In genomic region chr13:46050771-46051170, GRCh38 we compare ENCODE assay signal across 2 cellular contexts.
TF ChIP-seq lines count a peak whose summit lies in the region.

No MANE protein-coding gene starts in this region.

TF ChIP-seq in SK-N-SH, 30 proteins besides CTCF, POLR2A, EP300 and RAD21 (continued from another document):
- TF ChIP-seq, protein P1, sequence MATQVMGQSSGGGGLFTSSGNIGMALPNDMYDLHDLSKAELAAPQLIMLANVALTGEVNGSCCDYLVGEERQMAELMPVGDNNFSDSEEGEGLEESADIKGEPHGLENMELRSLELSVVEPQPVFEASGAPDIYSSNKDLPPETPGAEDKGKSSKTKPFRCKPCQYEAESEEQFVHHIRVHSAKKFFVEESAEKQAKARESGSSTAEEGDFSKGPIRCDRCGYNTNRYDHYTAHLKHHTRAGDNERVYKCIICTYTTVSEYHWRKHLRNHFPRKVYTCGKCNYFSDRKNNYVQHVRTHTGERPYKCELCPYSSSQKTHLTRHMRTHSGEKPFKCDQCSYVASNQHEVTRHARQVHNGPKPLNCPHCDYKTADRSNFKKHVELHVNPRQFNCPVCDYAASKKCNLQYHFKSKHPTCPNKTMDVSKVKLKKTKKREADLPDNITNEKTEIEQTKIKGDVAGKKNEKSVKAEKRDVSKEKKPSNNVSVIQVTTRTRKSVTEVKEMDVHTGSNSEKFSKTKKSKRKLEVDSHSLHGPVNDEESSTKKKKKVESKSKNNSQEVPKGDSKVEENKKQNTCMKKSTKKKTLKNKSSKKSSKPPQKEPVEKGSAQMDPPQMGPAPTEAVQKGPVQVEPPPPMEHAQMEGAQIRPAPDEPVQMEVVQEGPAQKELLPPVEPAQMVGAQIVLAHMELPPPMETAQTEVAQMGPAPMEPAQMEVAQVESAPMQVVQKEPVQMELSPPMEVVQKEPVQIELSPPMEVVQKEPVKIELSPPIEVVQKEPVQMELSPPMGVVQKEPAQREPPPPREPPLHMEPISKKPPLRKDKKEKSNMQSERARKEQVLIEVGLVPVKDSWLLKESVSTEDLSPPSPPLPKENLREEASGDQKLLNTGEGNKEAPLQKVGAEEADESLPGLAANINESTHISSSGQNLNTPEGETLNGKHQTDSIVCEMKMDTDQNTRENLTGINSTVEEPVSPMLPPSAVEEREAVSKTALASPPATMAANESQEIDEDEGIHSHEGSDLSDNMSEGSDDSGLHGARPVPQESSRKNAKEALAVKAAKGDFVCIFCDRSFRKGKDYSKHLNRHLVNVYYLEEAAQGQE (IDR thresholded peaks at IDR 0.05; ENCODE audit: low read depth, low read length) = no peak
- TF ChIP-seq YY1 (IDR thresholded peaks at IDR 0.05; ENCODE audit: low read depth) (no peak), ELF1 (IDR thresholded peaks at IDR 0.05) (no peak)

TF ChIP-seq in SK-N-SH treated with all-trans-retinoic acid at 6 μM for 48 hours, 23 proteins besides CTCF, POLR2A, EP300 and RAD21 (continued from another document):
- TF ChIP-seq, protein P2, sequence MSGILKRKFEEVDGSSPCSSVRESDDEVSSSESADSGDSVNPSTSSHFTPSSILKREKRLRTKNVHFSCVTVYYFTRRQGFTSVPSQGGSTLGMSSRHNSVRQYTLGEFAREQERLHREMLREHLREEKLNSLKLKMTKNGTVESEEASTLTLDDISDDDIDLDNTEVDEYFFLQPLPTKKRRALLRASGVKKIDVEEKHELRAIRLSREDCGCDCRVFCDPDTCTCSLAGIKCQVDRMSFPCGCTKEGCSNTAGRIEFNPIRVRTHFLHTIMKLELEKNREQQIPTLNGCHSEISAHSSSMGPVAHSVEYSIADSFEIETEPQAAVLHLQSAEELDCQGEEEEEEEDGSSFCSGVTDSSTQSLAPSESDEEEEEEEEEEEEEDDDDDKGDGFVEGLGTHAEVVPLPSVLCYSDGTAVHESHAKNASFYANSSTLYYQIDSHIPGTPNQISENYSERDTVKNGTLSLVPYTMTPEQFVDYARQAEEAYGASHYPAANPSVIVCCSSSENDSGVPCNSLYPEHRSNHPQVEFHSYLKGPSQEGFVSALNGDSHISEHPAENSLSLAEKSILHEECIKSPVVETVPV (CRISPR knock-in tag; IDR thresholded peaks at IDR 0.05) = no peak
- no peak for TF ChIP-seq ESRRG (CRISPR knock-in tag; IDR thresholded peaks at IDR 0.05)
- TF ChIP-seq ISL1 (CRISPR knock-in tag; IDR thresholded peaks at IDR 0.05) = no peak
- TF ChIP-seq ARNTL (CRISPR knock-in tag; IDR thresholded peaks at IDR 0.05; ENCODE audit: borderline replicate concordance, low read depth) = no peak
- no peak for TF ChIP-seq ZC3H10 (CRISPR knock-in tag; IDR thresholded peaks at IDR 0.05)
- TF ChIP-seq RARB (CRISPR knock-in tag; IDR thresholded peaks at IDR 0.05) = no peak
- no peak for TF ChIP-seq ZFP3 (CRISPR knock-in tag; IDR thresholded peaks at IDR 0.05)
- no peak for TF ChIP-seq ZNF70 (CRISPR knock-in tag; IDR thresholded peaks at IDR 0.05)
- no peak for TF ChIP-seq OSR1 (CRISPR knock-in tag; IDR thresholded peaks at IDR 0.05)
- no peak for TF ChIP-seq ZFP30 (CRISPR knock-in tag; IDR thresholded peaks at IDR 0.05)
- TF ChIP-seq TOX (CRISPR knock-in tag; IDR thresholded peaks at IDR 0.05; ENCODE audit: borderline replicate concordance) = no peak
- TF ChIP-seq BACH2 (CRISPR knock-in tag; IDR thresholded peaks at IDR 0.05; ENCODE audit: borderline replicate concordance) = no peak
